Comparison of ENCODE assay signal across 9 cellular contexts in the genomic region with DNA sequence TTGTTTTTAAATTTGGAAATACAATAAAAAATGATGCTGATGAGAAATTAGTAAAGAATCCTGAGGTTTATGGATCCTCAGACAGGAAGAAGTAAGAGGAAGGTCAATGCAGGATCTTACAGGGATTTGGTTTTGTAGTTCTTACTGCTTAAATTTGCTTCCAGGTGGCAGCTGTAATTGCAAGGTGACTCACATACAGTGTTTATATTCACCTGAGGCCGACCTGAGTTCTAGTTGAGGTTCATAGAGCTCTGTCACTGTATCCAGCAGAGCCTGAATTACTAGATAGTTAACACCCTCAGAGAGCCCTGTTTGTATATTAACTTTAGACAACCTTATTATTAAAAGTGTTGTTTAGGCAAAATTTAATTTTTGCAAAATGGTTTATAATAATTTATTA.
DNase-seq lines count a peak whose midpoint lies in the region; ATAC-seq, FAIRE-seq and TF ChIP-seq lines count a peak whose summit lies in the region.
"Had no signal": no experiment of that assay in that cellular context is flagged by ENCODE, and none has a peak within 500 bp of the region (broad histone marks: within the 10 kb centered on the region; RNA-seq: fewer than 3 reads in every experiment).

No MANE protein-coding gene starts in this region.

- TF ChIP-seq CTCF in fibroblast of pulmonary artery (IDR thresholded peaks at IDR 0.05; ENCODE audit: low read length, missing control alignments), result no peak

- H3K9me3 Mint-ChIP-seq in stimulated activated memory B cell treated with anti-CD40 and anti-IgM and Interleukin-4, amounts not matched to agents 10 μg/mL and 1 μg/mL and 100 μg/mL, for 72 hours, result no peaks in the 10 kb centered on the region

- peaks cover 17% of the 10 kb centered on the region for H3K36me3 Mint-ChIP-seq in stimulated activated memory B cell treated with anti-CD40 and anti-IgM and Interleukin-4, amounts not matched to agents 10 μg/mL and 1 μg/mL and 100 μg/mL, for 72 hours

- H3K4me1 Mint-ChIP-seq in stimulated activated memory B cell treated with anti-CD40 and anti-IgM and Interleukin-4, amounts not matched to agents 10 μg/mL and 1 μg/mL and 100 μg/mL, for 72 hours, result peaks cover 42% of the 10 kb centered on the region

- H3K4me3 Mint-ChIP-seq in stimulated activated memory B cell treated with anti-CD40 and anti-IgM and Interleukin-4, amounts not matched to agents 10 μg/mL and 1 μg/mL and 100 μg/mL, for 72 hours, result peak overlapping the region; percentile 96

- peak; percentile 6 for DNase-seq in NCI-H2171 treated with DMSO at 0.1 percent for 48 hours (lab: John Stamatoyannopoulos, UW)
- DNase-seq in NCI-H2171 (lab: John Stamatoyannopoulos, UW), result no peak
- peak; percentile 51 for DNase-seq in SW480 (ENCODE audit: low spot score)
- no peak for DNase-seq in fibroblast of pulmonary artery (ENCODE audit: low read depth)
- DNase-seq in urothelium cell line (ENCODE audit: low spot score), result no peak
- no peak for DNase-seq in 8988T

- FAIRE-seq in urothelium cell line (lab: Jason Lieb, UNC), result no peak
- FAIRE-seq: HTR-8/SVneo had no signal

- ATAC-seq in stimulated activated memory B cell treated with anti-CD40 and anti-IgM and Interleukin-4, amounts not matched to agents 10 μg/mL and 1 μg/mL and 100 μg/mL, for 72 hours, result no peak
- ATAC-seq in HG03175 (IDR thresholded peaks at IDR 0.05; ENCODE audit: unreplicated experiment), result no peak

- H3K4me3 ChIP-seq in fibroblast of pulmonary artery (replicated peaks; ENCODE audit: low read depth, low read length), result peak overlapping the region; percentile 89

- H3K27ac Mint-ChIP-seq in stimulated activated memory B cell treated with anti-CD40 and anti-IgM and Interleukin-4, amounts not matched to agents 10 μg/mL and 1 μg/mL and 100 μg/mL, for 72 hours, result peak overlapping the region; percentile 98

- H3K27me3 Mint-ChIP-seq in stimulated activated memory B cell treated with anti-CD40 and anti-IgM and Interleukin-4, amounts not matched to agents 10 μg/mL and 1 μg/mL and 100 μg/mL, for 72 hours, result no peaks in the 10 kb centered on the region

Comparison
In these comparisons a context has a peak if more than half of its experiments do, and no peak if none do; other contexts are left out.
1. DNase-seq: peak in NCI-H2171 treated with DMSO at 0.1 percent for 48 hours (single experiment) and SW480 (single experiment); none in NCI-H2171 (single experiment), fibroblast of pulmonary artery (single experiment), urothelium cell line (single experiment) and 8988T (single experiment).